11 cellular contexts compared by ENCODE assay signal in the genomic region with DNA sequence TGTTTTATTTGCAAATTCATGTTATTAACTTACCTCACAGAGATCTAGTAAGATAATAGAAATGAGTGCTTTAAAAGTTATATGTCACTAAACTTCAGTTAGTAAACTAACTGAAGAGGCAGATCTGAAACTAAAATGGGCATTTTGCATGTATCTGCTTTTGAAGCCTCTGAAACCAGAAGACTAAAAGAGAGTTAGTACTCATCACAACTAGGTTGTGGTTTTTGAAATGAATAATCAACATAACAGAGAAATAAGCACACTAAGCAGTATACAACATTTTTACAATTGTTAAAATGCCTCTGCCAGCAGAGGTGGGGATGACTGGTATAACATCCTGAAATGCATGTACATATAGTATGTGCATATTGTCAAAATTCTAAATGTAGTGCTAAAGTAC.
DNase-seq lines count a peak whose midpoint lies in the region; ATAC-seq and TF ChIP-seq lines count a peak whose summit lies in the region.
"Had no signal": no experiment of that assay in that cellular context is flagged by ENCODE, and none has a peak within 500 bp of the region (broad histone marks: within the 10 kb centered on the region; RNA-seq: fewer than 3 reads in every experiment).

No MANE protein-coding gene starts in this region.

- peak; percentile 4 for DNase-seq in GM10266 (ENCODE audit: extremely low spot score)
- DNase-seq in aorta: no peak
- no peak for DNase-seq in right cardiac atrium
- DNase-seq in epidermal melanocyte (ENCODE audit: insufficient read length, low spot score): no peak
- no peak for DNase-seq in ecto neural progenitor cell (ENCODE audit: low spot score)
- DNase-seq: amniotic stem cell had no signal

- H3K27me3 ChIP-seq in aorta (ENCODE audit: control insufficient read depth in 1 of 2, insufficient read depth in 2 of 2, low read length in 1 of 2): no peaks in the 10 kb centered on the region
- H3K27me3 ChIP-seq in right cardiac atrium (ENCODE audit: control insufficient read depth, insufficient read depth): no peaks in the 10 kb centered on the region

- ATAC-seq in GM19328 (IDR thresholded peaks at IDR 0.05; ENCODE audit: unreplicated experiment): peak; percentile 99
- ATAC-seq in HG02610 (IDR thresholded peaks at IDR 0.05; ENCODE audit: unreplicated experiment): peak; percentile 100
- ATAC-seq in HG03196 (IDR thresholded peaks at IDR 0.05; ENCODE audit: unreplicated experiment): peak; percentile 99
- no peak for ATAC-seq in aorta (ENCODE audit: low FRiP score)
- ATAC-seq in right cardiac atrium: no peak
- ATAC-seq: K562; stimulated activated effector memory CD8-positive, alpha-beta T cell treated with anti-CD3 and anti-CD28 coated beads, Interleukin-12 subunit alpha, Interleukin-12 subunit beta, amount 100 ng/mL, for 72 hours had no signal

- H3K27ac ChIP-seq in aorta (ENCODE audit: low read depth in 1 of 2, low read length in 2 of 2) (no peak overlapping the region), right cardiac atrium (ENCODE audit: low read length) (no peak overlapping the region)

- no peak overlapping the region for H3K4me3 ChIP-seq in aorta (ENCODE audit: low read length in 2 of 2)
- H3K4me3 ChIP-seq in right cardiac atrium (ENCODE audit: low read length): no peak overlapping the region
- H3K4me3 ChIP-seq: K562 had no signal

- H3K36me3 ChIP-seq in aorta (ENCODE audit: control insufficient read depth in 1 of 2, insufficient read depth in 2 of 2, low read length in 1 of 2): no peaks in the 10 kb centered on the region

- H3K4me1 ChIP-seq in aorta (ENCODE audit: control insufficient read depth in 1 of 2, insufficient read depth in 2 of 2, low read length in 2 of 2) (no peaks in the 10 kb centered on the region), right cardiac atrium (ENCODE audit: control insufficient read depth, insufficient read depth, low read length) (no peaks in the 10 kb centered on the region)

- TF ChIP-seq CTCF in GM10266 (IDR thresholded peaks at IDR 0.05; ENCODE audit: control insufficient read depth, insufficient read depth, low read depth, missing control alignments): no peak

- H3K9me3 ChIP-seq in aorta (ENCODE audit: control insufficient read depth, low read length): no peaks in the 10 kb centered on the region
- H3K9me3 ChIP-seq in right cardiac atrium (ENCODE audit: control insufficient read depth, low read length): no peaks in the 10 kb centered on the region

- intact Hi-C loops in aorta (cut with DNase I): no loop called here
- intact Hi-C loops in right cardiac atrium (cut with DNase I): no loop called here

Comparison
In these comparisons a context has a peak if more than half of its experiments do, and no peak if none do; other contexts are left out.
1. ATAC-seq: peak in GM19328 (single experiment), HG02610 (single experiment) and HG03196 (single experiment); none in aorta (single experiment) and right cardiac atrium (0 of 2).